In the genomic region with DNA sequence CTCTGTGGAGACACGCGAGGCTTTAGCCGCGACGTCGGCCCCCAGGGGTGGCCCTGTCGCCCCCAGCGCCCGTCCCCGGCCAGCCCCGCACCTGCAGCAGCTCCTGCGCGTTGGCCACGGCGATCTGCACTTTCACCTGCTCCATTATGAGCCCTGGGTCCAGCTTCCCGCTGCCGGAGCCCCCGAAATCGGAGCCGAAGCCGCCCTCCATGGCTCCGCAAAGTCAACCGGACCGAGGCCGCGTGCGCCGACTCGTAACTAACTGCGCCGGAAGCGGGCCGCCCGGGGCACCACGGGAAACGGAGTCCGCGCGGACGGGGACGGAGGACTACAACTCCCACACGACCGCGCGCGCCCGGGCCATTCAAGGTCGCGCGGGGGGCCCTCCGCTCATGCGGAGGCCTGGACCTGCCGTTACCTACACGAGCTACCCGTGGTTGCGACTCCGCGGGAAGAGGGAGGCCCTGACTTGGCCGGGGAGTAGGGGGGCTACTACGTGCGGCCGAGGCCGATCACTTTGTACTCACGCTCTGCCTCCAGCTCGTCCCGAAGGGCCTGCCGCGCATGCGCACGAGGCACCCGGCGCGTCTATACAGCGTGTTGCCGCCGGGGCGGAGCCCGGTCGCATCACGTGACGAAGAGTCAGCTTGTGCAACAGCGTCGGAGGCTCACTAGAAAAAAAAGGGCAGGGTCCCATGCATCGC, we compare ENCODE assay signal across 8 cellular contexts. TPM values are rescaled to one million over a fixed set of nuclear protein-coding genes. Genes with fewer than 3 reads are reported as not detected.
DNase-seq lines count a peak whose midpoint lies in the region; ATAC-seq, FAIRE-seq and TF ChIP-seq lines count a peak whose summit lies in the region.

Gene TIMM13 (minus strand): TSS at position 264 of the 704 bp plus-strand sequence. CDS start 53 bp downstream, at position 211.

- TF ChIP-seq POLR2A in GM12891 (IDR thresholded peaks at IDR 0.05; ENCODE audit: low read depth, low read length) (peak; percentile 81), thyroid gland (IDR thresholded peaks at IDR 0.05) (peak; percentile 57 to 86)

- FAIRE-seq in GM12891 (lab: Jason Lieb, UNC) (peak; percentile 100), pancreas (lab: Jason Lieb, UNC) (no peak)

- no peaks in the 10 kb centered on the region for H3K9me3 ChIP-seq in pancreas
- no peaks in the 10 kb centered on the region for H3K9me3 ChIP-seq in thyroid gland

- H3K27me3 ChIP-seq in pancreas (no peaks in the 10 kb centered on the region), thyroid gland (no peaks in the 10 kb centered on the region)

- intact Hi-C loops in Right ventricle myocardium inferior (cut with DNase I) (loop anchor here (1.0 kb wide), 1 partner anchor 30 kb away; no protein-coding TSS in a partner anchor), pancreas (cut with DNase I) (no loop called here), thyroid gland (cut with DNase I) (no loop called here)

- H3K4me1 ChIP-seq in pancreas (peaks cover 5 to 24% (median 7%) of the 10 kb centered on the region in 3 donors), thyroid gland (peaks cover 12 to 23% of the 10 kb centered on the region in 2 donors)

- ATAC-seq in HG02798 (IDR thresholded peaks at IDR 0.05; ENCODE audit: poor library complexity, unreplicated experiment) (peak; percentile 88), Right ventricle myocardium inferior (peak; percentile 95), pancreas (peak; percentile 82 to 95 (median 87))

- H3K4me3 ChIP-seq in pancreas = peak within 1 kb of the TSS; percentile 80 to 92 (median 86)
- peak within 1 kb of the TSS; percentile 44 to 100 (median 86) for H3K4me3 ChIP-seq in thyroid gland (replicated peaks in 1 of 3)

- H3K36me3 ChIP-seq in pancreas = no peaks in the 10 kb centered on the region
- H3K36me3 ChIP-seq in thyroid gland = peaks cover 0 to 14% of the 10 kb centered on the region in 2 donors

- H3K27ac ChIP-seq in pancreas (peak within 1 kb of the TSS; percentile 95 to 97 (median 96)), thyroid gland (peak within 1 kb of the TSS; percentile 92 to 99 (median 98))

- DNase-seq in GM12891 (ENCODE audit: insufficient read length, low spot score) = peak; percentile 98
- peak; percentile 95 for DNase-seq in NCI-H1436 (lab: John Stamatoyannopoulos, UW)
- DNase-seq in SW480 (ENCODE audit: low spot score) = peak; percentile 83
- peak; percentile 89 for DNase-seq in activated naive CD8-positive, alpha-beta T cell treated with anti-CD3 and anti-CD28 coated beads, Interleukin-2, amount 50 U/mL, for 16 hours (ENCODE audit: low read depth, low spot score)
- DNase-seq in Right ventricle myocardium inferior (ENCODE audit: missing footprints) = peak; percentile 99
- peak; percentile 95 to 99 (median 97) for DNase-seq in pancreas
- DNase-seq in thyroid gland = peak; percentile 97 to 98

- WGBS in pancreas, 2 donors = 0% methylated on average over 82 to 84 of the region's 84 CpGs
- WGBS in thyroid gland, 2 donors = 1 to 2% methylated on average over 17 to 37 of the region's 84 CpGs

- TF ChIP-seq CTCF in pancreas (IDR thresholded peaks at IDR 0.05) (no peak), thyroid gland (IDR thresholded peaks at IDR 0.05) (peak in 1 of 6 experiments; percentile 6)

TF ChIP-seq in GM12891, 5 proteins besides CTCF, POLR2A, EP300 and RAD21:
- TF ChIP-seq SPI1 (IDR thresholded peaks at IDR 0.05; ENCODE audit: low read depth, low read length) (no peak), PAX5 (IDR thresholded peaks at IDR 0.05; ENCODE audit: insufficient read depth, low read length, severe bottlenecking) (peak; percentile 47), POLR2AphosphoS5 (IDR thresholded peaks at IDR 0.05; ENCODE audit: low read depth, low read length) (peak; percentile 82), POU2F2 (IDR thresholded peaks at IDR 0.05; ENCODE audit: low read depth, low read length) (no peak), TAF1 (IDR thresholded peaks at IDR 0.05; ENCODE audit: low read depth, low read length) (peak; percentile 44; the same call in 1 of the 2 replicates)
TF ChIP-seq in GM12891: peak in this region for 3.

RNA-seq across cellular contexts. Expression of gene TIMM13, which starts in this region (rescaled TPM):
- polyA plus RNA-seq in GM12891 (2012; ENCODE audit: low read depth, missing spikeins) = 60.4 TPM
- total RNA-seq in Right ventricle myocardium inferior (86.9 TPM), pancreas (10 to 100 TPM; 37.7 to 71.8 (median 48.2) TPM), thyroid gland (10 to 100 TPM; 27.4 to 52.9 (median 45.0) TPM)
- 10 to 100 TPM; 43.3 to 51.7 TPM for polyA plus RNA-seq in pancreas

Comparison
In these comparisons a context has a peak if more than half of its experiments do, and no peak if none do; other contexts are left out.
1. Peak in every context shown above with its lines: DNase-seq, ATAC-seq, H3K4me3 ChIP-seq and H3K27ac ChIP-seq.